In the genomic region with DNA sequence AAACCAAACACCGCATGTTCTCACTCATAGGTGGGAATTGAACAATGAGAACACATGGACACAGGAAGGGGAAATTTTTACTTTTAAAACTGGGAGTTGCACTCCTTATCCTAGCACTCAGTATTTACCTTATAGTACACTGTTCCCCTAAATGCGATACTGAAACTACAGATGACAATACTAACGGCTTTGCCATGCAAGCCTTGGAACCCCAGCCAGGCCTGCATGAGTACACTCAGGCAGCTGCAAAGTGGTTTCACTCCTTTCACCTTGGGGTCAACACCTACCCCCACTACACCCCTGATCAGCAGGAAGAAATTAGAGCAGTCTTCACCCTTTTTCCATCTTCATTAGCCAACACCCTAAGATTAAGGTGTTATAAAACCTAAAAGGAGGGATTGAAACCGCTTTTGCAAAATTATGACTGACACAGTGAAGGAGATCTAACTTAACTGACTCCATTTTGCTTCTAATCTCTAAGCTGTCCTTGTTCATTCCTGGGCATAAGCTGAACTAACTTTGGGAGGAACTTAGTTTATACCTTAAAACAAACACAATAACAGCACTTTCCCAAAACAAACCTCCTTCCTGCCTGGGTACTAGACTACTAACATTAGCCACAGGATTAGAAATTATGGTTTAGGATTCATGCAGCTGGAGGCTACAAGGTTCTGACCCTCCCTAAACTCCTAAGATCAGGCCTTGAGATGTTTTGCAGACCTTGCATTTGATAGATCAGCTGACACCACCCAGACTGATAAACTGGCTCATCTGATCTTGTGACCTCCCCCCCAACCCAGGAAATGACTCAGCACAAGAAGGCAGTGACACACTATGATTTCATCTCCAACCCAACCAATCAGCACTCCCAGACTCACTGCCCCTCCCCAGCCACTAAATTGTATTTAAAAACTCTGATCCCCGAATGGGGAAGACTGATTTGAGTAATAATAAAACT, we compare ENCODE assay signal across 1 cellular context.
TF ChIP-seq lines count a peak whose summit lies in the region.

No MANE protein-coding gene starts in this region.

TF ChIP-seq in IMR-90, 13 proteins besides CTCF, POLR2A, EP300 and RAD21 (continued from another document):
- TF ChIP-seq MXI1 (IDR thresholded peaks at IDR 0.05; ENCODE audit: borderline replicate concordance, low read depth, low read length) (no peak), RCOR1 (IDR thresholded peaks at IDR 0.05; ENCODE audit: insufficient replicate concordance, low read length) (no peak)
TF ChIP-seq in IMR-90: peak in this region for 5.
